ENCODE assay signal across 1 cellular context in the genomic region with DNA sequence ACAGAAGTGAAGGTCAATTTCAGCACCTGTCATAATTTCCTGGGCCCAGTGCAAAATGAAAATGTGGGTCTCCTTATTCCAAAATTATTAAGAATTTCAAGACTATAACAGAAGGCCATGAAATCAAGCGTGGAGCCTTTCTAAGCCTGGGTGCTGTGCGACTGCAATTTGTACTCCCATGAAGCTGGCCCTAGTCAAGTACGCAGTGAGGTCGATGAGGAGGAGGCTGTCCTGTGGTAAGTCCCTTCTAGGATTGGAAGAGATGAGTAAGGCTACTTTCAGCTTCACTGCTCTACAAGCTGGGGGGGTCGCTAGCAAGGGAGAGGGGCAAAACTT.
A peak's percentile ranks its signal among the peaks of the same experiment; 100 is the strongest.
TF ChIP-seq lines count a peak whose summit lies in the region.

No MANE protein-coding gene starts in this region.

TF ChIP-seq in HepG2, 621 proteins besides CTCF, POLR2A, EP300 and RAD21:
- TF ChIP-seq, protein P1, sequence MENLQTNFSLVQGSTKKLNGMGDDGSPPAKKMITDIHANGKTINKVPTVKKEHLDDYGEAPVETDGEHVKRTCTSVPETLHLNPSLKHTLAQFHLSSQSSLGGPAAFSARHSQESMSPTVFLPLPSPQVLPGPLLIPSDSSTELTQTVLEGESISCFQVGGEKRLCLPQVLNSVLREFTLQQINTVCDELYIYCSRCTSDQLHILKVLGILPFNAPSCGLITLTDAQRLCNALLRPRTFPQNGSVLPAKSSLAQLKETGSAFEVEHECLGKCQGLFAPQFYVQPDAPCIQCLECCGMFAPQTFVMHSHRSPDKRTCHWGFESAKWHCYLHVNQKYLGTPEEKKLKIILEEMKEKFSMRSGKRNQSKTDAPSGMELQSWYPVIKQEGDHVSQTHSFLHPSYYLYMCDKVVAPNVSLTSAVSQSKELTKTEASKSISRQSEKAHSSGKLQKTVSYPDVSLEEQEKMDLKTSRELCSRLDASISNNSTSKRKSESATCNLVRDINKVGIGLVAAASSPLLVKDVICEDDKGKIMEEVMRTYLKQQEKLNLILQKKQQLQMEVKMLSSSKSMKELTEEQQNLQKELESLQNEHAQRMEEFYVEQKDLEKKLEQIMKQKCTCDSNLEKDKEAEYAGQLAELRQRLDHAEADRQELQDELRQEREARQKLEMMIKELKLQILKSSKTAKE (CRISPR knock-in tag; IDR thresholded peaks at IDR 0.05; ENCODE audit: borderline replicate concordance) = no peak
- no peak for TF ChIP-seq NR3C1 (CRISPR knock-in tag; IDR thresholded peaks at IDR 0.05)
- no peak for TF ChIP-seq KDM4B (CRISPR knock-in tag; IDR thresholded peaks at IDR 0.05)
- TF ChIP-seq RCOR2 (CRISPR knock-in tag; IDR thresholded peaks at IDR 0.05) = no peak
- no peak for TF ChIP-seq HNF4G (IDR thresholded peaks at IDR 0.05; ENCODE audit: borderline replicate concordance, low read depth, low read length)
- TF ChIP-seq HNF4G (CRISPR knock-in tag; IDR thresholded peaks at IDR 0.05; ENCODE audit: borderline replicate concordance, low read depth) = no peak
- TF ChIP-seq ARID2 (CRISPR knock-in tag; IDR thresholded peaks at IDR 0.05; ENCODE audit: borderline replicate concordance) = 0 out of 2 replicates have a peak, but pooled peaks have one; percentile 72
- 0 out of 2 replicates have a peak, but pooled peaks have one; percentile 43 for TF ChIP-seq ZNF383 (CRISPR knock-in tag; IDR thresholded peaks at IDR 0.05; ENCODE audit: borderline replicate concordance)
- no peak for TF ChIP-seq SP5 (CRISPR knock-in tag; IDR thresholded peaks at IDR 0.05; ENCODE audit: borderline replicate concordance, low read depth)
- 0 out of 2 replicates have a peak, but pooled peaks have one; percentile 4 for TF ChIP-seq ZNF616 (CRISPR knock-in tag; IDR thresholded peaks at IDR 0.05; ENCODE audit: low read depth)
- TF ChIP-seq, protein P2, sequence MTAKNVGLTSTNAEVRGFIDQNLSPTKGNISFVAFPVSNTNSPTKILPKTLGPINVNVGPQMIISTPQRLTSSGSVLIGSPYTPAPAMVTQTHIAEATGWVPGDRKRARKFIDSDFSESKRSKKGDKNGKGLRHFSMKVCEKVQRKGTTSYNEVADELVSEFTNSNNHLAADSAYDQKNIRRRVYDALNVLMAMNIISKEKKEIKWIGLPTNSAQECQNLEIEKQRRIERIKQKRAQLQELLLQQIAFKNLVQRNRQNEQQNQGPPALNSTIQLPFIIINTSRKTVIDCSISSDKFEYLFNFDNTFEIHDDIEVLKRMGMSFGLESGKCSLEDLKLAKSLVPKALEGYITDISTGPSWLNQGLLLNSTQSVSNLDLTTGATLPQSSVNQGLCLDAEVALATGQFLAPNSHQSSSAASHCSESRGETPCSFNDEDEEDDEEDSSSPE (CRISPR knock-in tag; IDR thresholded peaks at IDR 0.05) = no peak
- TF ChIP-seq NFKBIZ (CRISPR knock-in tag; IDR thresholded peaks at IDR 0.05) = no peak
- 0 out of 2 replicates have a peak, but pooled peaks have one; percentile 13 for TF ChIP-seq EEA1 (CRISPR knock-in tag; IDR thresholded peaks at IDR 0.05; ENCODE audit: borderline replicate concordance)
- TF ChIP-seq ZNF367 (CRISPR knock-in tag; IDR thresholded peaks at IDR 0.05; ENCODE audit: borderline replicate concordance) = 0 out of 2 replicates have a peak, but pooled peaks have one; percentile 7
- TF ChIP-seq, protein P3, sequence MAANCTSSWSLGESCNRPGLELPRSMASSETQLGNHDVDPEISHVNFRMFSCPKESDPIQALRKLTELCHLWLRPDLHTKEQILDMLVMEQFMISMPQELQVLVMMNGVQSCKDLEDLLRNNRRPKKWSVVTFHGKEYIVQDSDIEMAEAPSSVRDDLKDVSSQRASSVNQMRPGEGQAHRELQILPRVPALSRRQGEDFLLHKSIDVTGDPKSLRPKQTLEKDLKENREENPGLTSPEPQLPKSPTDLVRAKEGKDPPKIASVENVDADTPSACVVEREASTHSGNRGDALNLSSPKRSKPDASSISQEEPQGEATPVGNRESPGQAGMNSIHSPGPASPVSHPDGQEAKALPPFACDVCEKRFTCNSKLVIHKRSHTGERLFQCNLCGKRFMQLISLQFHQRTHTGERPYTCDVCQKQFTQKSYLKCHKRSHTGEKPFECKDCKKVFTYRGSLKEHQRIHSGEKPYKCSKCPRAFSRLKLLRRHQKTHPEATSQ (CRISPR knock-in tag; IDR thresholded peaks at IDR 0.05; ENCODE audit: borderline replicate concordance) = peak; percentile 14; the same call in 1 of the 2 replicates
- TF ChIP-seq SPEN (CRISPR knock-in tag; IDR thresholded peaks at IDR 0.05; ENCODE audit: low read depth) = no peak
- TF ChIP-seq ZNF263 (CRISPR knock-in tag; IDR thresholded peaks at IDR 0.05) = 0 out of 2 replicates have a peak, but pooled peaks have one; percentile 5
- TF ChIP-seq, protein P4, sequence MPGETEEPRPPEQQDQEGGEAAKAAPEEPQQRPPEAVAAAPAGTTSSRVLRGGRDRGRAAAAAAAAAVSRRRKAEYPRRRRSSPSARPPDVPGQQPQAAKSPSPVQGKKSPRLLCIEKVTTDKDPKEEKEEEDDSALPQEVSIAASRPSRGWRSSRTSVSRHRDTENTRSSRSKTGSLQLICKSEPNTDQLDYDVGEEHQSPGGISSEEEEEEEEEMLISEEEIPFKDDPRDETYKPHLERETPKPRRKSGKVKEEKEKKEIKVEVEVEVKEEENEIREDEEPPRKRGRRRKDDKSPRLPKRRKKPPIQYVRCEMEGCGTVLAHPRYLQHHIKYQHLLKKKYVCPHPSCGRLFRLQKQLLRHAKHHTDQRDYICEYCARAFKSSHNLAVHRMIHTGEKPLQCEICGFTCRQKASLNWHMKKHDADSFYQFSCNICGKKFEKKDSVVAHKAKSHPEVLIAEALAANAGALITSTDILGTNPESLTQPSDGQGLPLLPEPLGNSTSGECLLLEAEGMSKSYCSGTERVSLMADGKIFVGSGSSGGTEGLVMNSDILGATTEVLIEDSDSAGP (CRISPR knock-in tag; IDR thresholded peaks at IDR 0.05; ENCODE audit: borderline replicate concordance) = no peak
- TF ChIP-seq ZNF232 (CRISPR knock-in tag; IDR thresholded peaks at IDR 0.05; ENCODE audit: borderline replicate concordance) = peak; percentile 11; the same call in 1 of the 2 replicates
